In the genomic region with DNA sequence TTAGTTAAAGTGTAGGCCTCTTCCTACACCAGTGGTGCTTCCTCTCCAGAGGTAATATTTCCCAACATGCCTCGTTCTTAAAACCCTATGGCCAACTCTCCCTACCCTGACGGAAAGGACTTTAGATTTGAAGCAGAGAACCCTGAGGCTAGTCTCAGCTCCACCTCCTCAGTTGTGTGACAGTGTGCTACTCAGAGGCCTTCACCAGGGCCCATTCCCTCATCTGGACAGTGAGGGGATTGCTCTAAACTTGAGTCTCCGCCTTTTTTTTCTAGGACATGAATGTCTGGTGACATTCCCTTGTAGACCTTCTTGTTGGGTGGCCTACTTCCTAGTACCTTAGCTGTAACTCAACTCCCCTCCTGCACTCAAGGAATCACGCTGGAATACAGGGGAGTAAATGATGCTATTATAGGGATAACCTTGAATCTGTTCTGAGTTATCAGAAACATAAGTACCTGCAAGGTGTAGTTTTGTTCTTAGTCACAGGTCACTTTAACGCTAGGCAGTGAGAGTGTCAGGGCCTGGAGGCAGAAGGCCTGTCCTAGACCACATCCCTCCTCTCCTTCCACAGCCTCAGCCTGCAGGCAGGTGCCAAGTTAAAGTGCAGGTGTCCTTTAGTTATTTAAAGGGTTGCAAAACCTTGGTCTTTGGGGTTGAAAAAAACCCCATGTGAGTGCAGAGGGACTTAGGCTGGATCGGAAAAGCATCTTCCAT, we compare ENCODE assay signal across 1 cellular context.
TF ChIP-seq lines count a peak whose summit lies in the region.

No MANE protein-coding gene starts in this region.

TF ChIP-seq in K562, 482 proteins besides CTCF, POLR2A, EP300 and RAD21 (continued from another document):
- no peak for TF ChIP-seq CBX2 (IDR thresholded peaks at IDR 0.05; ENCODE audit: insufficient read depth, low read length, poor library complexity, severe bottlenecking)
TF ChIP-seq in K562: peak in this region for 0.
